ENCODE assay signal across 19 cellular contexts in the genomic region with DNA sequence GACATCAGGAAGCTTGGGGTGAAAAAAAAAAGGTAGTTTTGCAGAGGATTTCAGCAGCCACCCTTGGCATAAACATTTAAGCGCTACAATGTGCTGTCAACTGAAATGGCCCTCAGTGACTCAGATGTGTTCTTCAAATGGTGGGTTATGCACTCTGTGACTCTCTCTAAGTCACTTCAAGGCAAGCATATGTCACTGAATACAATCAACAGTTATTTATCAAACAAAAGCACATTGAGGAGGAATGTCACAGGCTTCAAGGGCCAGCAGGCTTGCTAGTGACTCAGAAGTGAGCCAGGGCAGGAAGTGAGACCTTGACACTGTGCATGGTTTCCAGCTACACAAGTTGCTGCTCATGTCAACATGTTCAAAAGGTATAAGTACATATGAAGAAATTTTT.
DNase-seq lines count a peak whose midpoint lies in the region; ATAC-seq and TF ChIP-seq lines count a peak whose summit lies in the region.
"Had no signal": no experiment of that assay in that cellular context is flagged by ENCODE, and none has a peak within 500 bp of the region (broad histone marks: within the 10 kb centered on the region; RNA-seq: fewer than 3 reads in every experiment).

No MANE protein-coding gene starts in this region.

- no peak overlapping the region for H3K27ac Mint-ChIP-seq in activated CD4-positive, alpha-beta memory T cell treated with anti-CD3 and anti-CD28 coated beads, Interleukin-2, amount 10 ng/mL, durations not matched to agents 7 days and 5 days
- H3K27ac Mint-ChIP-seq: activated B cell treated with CpG ODN at 0.5 μM for 24 hours; activated naive CD8-positive, alpha-beta T cell treated with anti-CD3 and anti-CD28 coated beads, Interleukin-2, amount 10 ng/mL, durations not matched to agents 7 days and 5 days; B cell; memory B cell; nephron progenitor cell had no signal

- H3K4me3 Mint-ChIP-seq in activated CD4-positive, alpha-beta memory T cell treated with anti-CD3 and anti-CD28 coated beads, Interleukin-2, amount 10 ng/mL, durations not matched to agents 7 days and 5 days, result no peak overlapping the region
- H3K4me3 Mint-ChIP-seq: activated B cell treated with CpG ODN at 0.5 μM for 24 hours; activated naive CD8-positive, alpha-beta T cell treated with anti-CD3 and anti-CD28 coated beads, Interleukin-2, amount 10 ng/mL, durations not matched to agents 7 days and 5 days; B cell; memory B cell; nephron progenitor cell had no signal

- BruUV-seq in Panc1 (replicated peaks; lab: Mats Ljungman, UMichigan), result no TSS peak

- peak; percentile 51 for DNase-seq in GM23248
- DNase-seq in Panc1 (ENCODE audit: low read depth, low spot score), result peak; percentile 12
- peak; percentile 30 to 33 for DNase-seq in fibroblast of lung (ENCODE audit: low read depth in 2 of 2)
- no peak for DNase-seq in psoas muscle
- no peak for DNase-seq in activated CD4-positive, alpha-beta memory T cell treated with anti-CD3 and anti-CD28 coated beads, Interleukin-2, amount 10 ng/mL, durations not matched to agents 7 days and 5 days
- no peak for DNase-seq in NCI-H446 (lab: John Stamatoyannopoulos, UW)
- DNase-seq: activated B cell treated with CpG ODN at 0.5 μM for 24 hours; activated CD8-positive, alpha-beta memory T cell treated with anti-CD3 and anti-CD28 coated beads for 24 hours; activated naive CD8-positive, alpha-beta T cell treated with anti-CD3 and anti-CD28 coated beads, Interleukin-2, amount 10 ng/mL, durations not matched to agents 7 days and 5 days; dorsolateral prefrontal cortex; NCI-H2029; NCI-H510A; nephron progenitor cell; SHP77; stimulated activated CD4-positive, alpha-beta T cell treated with anti-CD3 and anti-CD28 coated beads, Interleukin-12 subunit alpha, Interleukin-12 subunit beta, amount 100 ng/mL, for 4 hours; testis had no signal

- CTCF ChIA-PET in Panc1 (lab: Charles Lee), result no interaction called here
- CTCF ChIA-PET in activated CD4-positive, alpha-beta memory T cell treated with anti-CD3 and anti-CD28 coated beads, Interleukin-2, amount 10 ng/mL, durations not matched to agents 7 days and 5 days (lab: Charles Lee), result no interaction called here

- no peaks in the 10 kb centered on the region for H3K9me3 ChIP-seq in GM23248 (ENCODE audit: low read depth)
- no peaks in the 10 kb centered on the region for H3K9me3 ChIP-seq in Panc1 (ENCODE audit: control insufficient read depth, insufficient read depth, low read depth, low read length)
- no peaks in the 10 kb centered on the region for H3K9me3 ChIP-seq in fibroblast of lung (ENCODE audit: control insufficient read depth, insufficient read depth, low read depth, low read length)
- no peaks in the 10 kb centered on the region for H3K9me3 ChIP-seq in psoas muscle
- H3K9me3 ChIP-seq: testis had no signal

- H3K79me2 ChIP-seq in GM23248 (ENCODE audit: insufficient read depth), result no peaks in the 10 kb centered on the region
- H3K79me2 ChIP-seq in fibroblast of lung (ENCODE audit: control insufficient read depth, insufficient read depth, low read length), result no peaks in the 10 kb centered on the region

- H3K27ac ChIP-seq in GM23248 (no peak overlapping the region), Panc1 (ENCODE audit: low read length) (no peak overlapping the region), fibroblast of lung (ENCODE audit: insufficient read depth, low read length) (no peak overlapping the region), psoas muscle (no peak overlapping the region)
- H3K27ac ChIP-seq: dorsolateral prefrontal cortex, testis had no signal

- H3K9me3 Mint-ChIP-seq in activated CD4-positive, alpha-beta memory T cell treated with anti-CD3 and anti-CD28 coated beads, Interleukin-2, amount 10 ng/mL, durations not matched to agents 7 days and 5 days, result peaks cover 4% of the 10 kb centered on the region
- H3K9me3 Mint-ChIP-seq: activated B cell treated with CpG ODN at 0.5 μM for 24 hours; activated naive CD8-positive, alpha-beta T cell treated with anti-CD3 and anti-CD28 coated beads, Interleukin-2, amount 10 ng/mL, durations not matched to agents 7 days and 5 days; memory B cell; nephron progenitor cell had no signal

- intact Hi-C loops in Panc1 (cut with micrococcal nuclease; ENCODE audit: unreplicated experiment) (no loop called here), psoas muscle (cut with DNase I) (no loop called here)

- H3K36me3 Mint-ChIP-seq in activated CD4-positive, alpha-beta memory T cell treated with anti-CD3 and anti-CD28 coated beads, Interleukin-2, amount 10 ng/mL, durations not matched to agents 7 days and 5 days (ENCODE audit: low read depth), result no peaks in the 10 kb centered on the region
- H3K36me3 Mint-ChIP-seq: activated naive CD8-positive, alpha-beta T cell treated with anti-CD3 and anti-CD28 coated beads, Interleukin-2, amount 10 ng/mL, durations not matched to agents 7 days and 5 days; memory B cell had no signal

- in situ Hi-C loops in GM23248 (cut with MboI) (no loop called here), Panc1 (cut with HindIII; ENCODE audit: low pct_unique_long_range_greater_than_20kb, low sequenced_read_pairs) (no loop called here)

- H3K4me2 ChIP-seq in GM23248 (ENCODE audit: unreplicated experiment), result no peak overlapping the region
- H3K4me2 ChIP-seq in fibroblast of lung (ENCODE audit: extremely low read depth, insufficient read depth, low read length), result no peak overlapping the region

- H3K4me1 ChIP-seq in GM23248 (ENCODE audit: insufficient read depth) (peaks cover 16% of the 10 kb centered on the region), Panc1 (ENCODE audit: control insufficient read depth, insufficient read depth, low read length) (no peaks in the 10 kb centered on the region), fibroblast of lung (ENCODE audit: control insufficient read depth, extremely low read depth, insufficient read depth, low read length) (peaks cover 2% of the 10 kb centered on the region), psoas muscle (no peaks in the 10 kb centered on the region)
- H3K4me1 ChIP-seq: testis had no signal

- H3K4me1 Mint-ChIP-seq in activated CD4-positive, alpha-beta memory T cell treated with anti-CD3 and anti-CD28 coated beads, Interleukin-2, amount 10 ng/mL, durations not matched to agents 7 days and 5 days, result no peaks in the 10 kb centered on the region
- H3K4me1 Mint-ChIP-seq: activated B cell treated with CpG ODN at 0.5 μM for 24 hours; activated naive CD8-positive, alpha-beta T cell treated with anti-CD3 and anti-CD28 coated beads, Interleukin-2, amount 10 ng/mL, durations not matched to agents 7 days and 5 days; B cell; memory B cell had no signal

- H3K9me2 ChIP-seq in GM23248 (ENCODE audit: insufficient read depth), result no peaks in the 10 kb centered on the region

- no peak for ATAC-seq in Panc1
- ATAC-seq in psoas muscle, result peak in 3 of 4 donors; percentile 41 to 69 (median 62)
- no peak for ATAC-seq in GM21526 (IDR thresholded peaks at IDR 0.05; ENCODE audit: low FRiP score, unreplicated experiment)

- H4K20me1 ChIP-seq in GM23248 (ENCODE audit: insufficient read depth) (no peaks in the 10 kb centered on the region), fibroblast of lung (ENCODE audit: control insufficient read depth, extremely low read depth, insufficient read depth, low read length) (no peaks in the 10 kb centered on the region)

- no peaks in the 10 kb centered on the region for H3K36me3 ChIP-seq in GM23248 (ENCODE audit: low read depth)
- H3K36me3 ChIP-seq in Panc1 (ENCODE audit: control insufficient read depth, insufficient read depth, low read length), result no peaks in the 10 kb centered on the region
- no peaks in the 10 kb centered on the region for H3K36me3 ChIP-seq in fibroblast of lung (ENCODE audit: control insufficient read depth, insufficient read depth, low read length)
- H3K36me3 ChIP-seq in psoas muscle (ENCODE audit: insufficient read depth in 1 of 2, low read depth in 1 of 2), result no peaks in the 10 kb centered on the region

- TF ChIP-seq CTCF in Panc1 (IDR thresholded peaks at IDR 0.05) (no peak), fibroblast of lung (conservative IDR thresholded peaks at IDR 0.05 in 1 of 2, IDR thresholded peaks at IDR 0.05 in 1 of 2; ENCODE audit: low read depth in 1 of 2, low read length in 2 of 2) (no peak), psoas muscle (IDR thresholded peaks at IDR 0.05) (no peak)

- POLR2A ChIA-PET in Panc1 (lab: Charles Lee), result no interaction called here
- POLR2A ChIA-PET in activated CD4-positive, alpha-beta memory T cell treated with anti-CD3 and anti-CD28 coated beads, Interleukin-2, amount 10 ng/mL, durations not matched to agents 7 days and 5 days (lab: Charles Lee), result no interaction called here

- H3K4me3 ChIP-seq in GM23248 (no peak overlapping the region), Panc1 (ENCODE audit: low read depth in 2 of 2, low read length in 2 of 2) (no peak overlapping the region), fibroblast of lung (replicated peaks in 1 of 4; ENCODE audit: control extremely low read depth in 1 of 4, insufficient read depth in 1 of 4, low read depth in 3 of 4, low read length in 4 of 4) (no peak overlapping the region), psoas muscle (no peak overlapping the region)
- H3K4me3 ChIP-seq: dorsolateral prefrontal cortex, testis had no signal

- no peaks in the 10 kb centered on the region for H3K27me3 ChIP-seq in GM23248 (replicated peaks; ENCODE audit: insufficient read depth)
- H3K27me3 ChIP-seq in Panc1 (ENCODE audit: control insufficient read depth, insufficient read depth, low read length), result no peaks in the 10 kb centered on the region
- no peaks in the 10 kb centered on the region for H3K27me3 ChIP-seq in fibroblast of lung (ENCODE audit: control insufficient read depth, insufficient read depth, low read length)
- H3K27me3 ChIP-seq in psoas muscle (ENCODE audit: insufficient read depth in 3 of 3, low read length in 2 of 3), result no peaks in the 10 kb centered on the region
- H3K27me3 ChIP-seq: dorsolateral prefrontal cortex, testis had no signal

- H3F3A ChIP-seq in GM23248 (ENCODE audit: insufficient read depth), result peaks cover 21% of the 10 kb centered on the region

- 26 to 62% methylated on average over 1 of the region's 1 CpG for WGBS in GM23248 (ENCODE audit: low coverage in 1 of 2, low lambda C conversion rate in 2 of 2, missing lambda C conversion rate in 2 of 2), 2 experiments
- 91 to 100% (median 100%) methylated on average over 1 of the region's 1 CpG for WGBS in psoas muscle, 3 donors

- H3K9ac ChIP-seq in GM23248, result no peak overlapping the region
- H3K9ac ChIP-seq in fibroblast of lung (ENCODE audit: insufficient read depth, low read length), result no peak overlapping the region

- H2AFZ ChIP-seq in GM23248 (no peak overlapping the region), fibroblast of lung (ENCODE audit: low read length) (no peak overlapping the region)

- H3K27me3 Mint-ChIP-seq in activated CD4-positive, alpha-beta memory T cell treated with anti-CD3 and anti-CD28 coated beads, Interleukin-2, amount 10 ng/mL, durations not matched to agents 7 days and 5 days, result no peaks in the 10 kb centered on the region
- H3K27me3 Mint-ChIP-seq: activated naive CD8-positive, alpha-beta T cell treated with anti-CD3 and anti-CD28 coated beads, Interleukin-2, amount 10 ng/mL, durations not matched to agents 7 days and 5 days; B cell; memory B cell had no signal

Comparison
In these comparisons a context has a peak if more than half of its experiments do, and no peak if none do; other contexts are left out.
1. DNase-seq: peak in GM23248 (single experiment), Panc1 (single experiment) and fibroblast of lung (2 of 2); none in psoas muscle (0 of 2), activated CD4-positive, alpha-beta memory T cell treated with anti-CD3 and anti-CD28 coated beads, Interleukin-2, amount 10 ng/mL, durations not matched to agents 7 days and 5 days (single experiment) and NCI-H446 (0 of 2).
2. ATAC-seq: peak in psoas muscle (3 of 4); none in Panc1 (single experiment) and GM21526 (single experiment).